Comparison of ENCODE assay signal across 16 cellular contexts in genomic region chr19:1385816-1386215, GRCh38. TPM values are rescaled to one million over a fixed set of nuclear protein-coding genes. Genes with fewer than 3 reads are reported as not detected.
DNase-seq lines count a peak whose midpoint lies in the region; ATAC-seq and TF ChIP-seq lines count a peak whose summit lies in the region.
"Had no signal": no experiment of that assay in that cellular context is flagged by ENCODE, and none has a peak within 500 bp of the region (broad histone marks: within the 10 kb centered on the region; RNA-seq: fewer than 3 reads in every experiment).

No MANE protein-coding gene starts in this region.

- H3K36me3 ChIP-seq in CD4-positive, CD25-positive, alpha-beta regulatory T cell (ENCODE audit: control insufficient read depth, insufficient read depth, low read length), result peaks cover 15% of the 10 kb centered on the region

- CTCF ChIA-PET in activated naive CD4-positive, alpha-beta T cell treated with anti-CD3 and anti-CD28 coated beads for 36 hours (lab: Charles Lee), result interaction anchor here (1.6 kb wide), 1 partner anchor 70 kb away, joined by 4 read pairs; no protein-coding TSS in a partner anchor

- H3K4me3 Mint-ChIP-seq in activated naive CD4-positive, alpha-beta T cell treated with anti-CD3 and anti-CD28 coated beads for 36 hours, result peak overlapping the region; percentile 9
- H3K4me3 Mint-ChIP-seq in CD4-positive, CD25-positive, alpha-beta regulatory T cell, result peak overlapping the region in 3 of 4 donors; percentile 35 to 89 (median 50)
- peak overlapping the region; percentile 15 for H3K4me3 Mint-ChIP-seq in activated T-helper 1 cell treated with anti-CD3 and anti-CD28 coated beads, Interleukin-12 subunit alpha, Interleukin-12 subunit beta, Interleukin-2, Interleukin-4 antibody, amounts not matched to agents 30 ng/mL and 10 ng/mL and 1 ng/mL, durations not matched to agents 14 hours and 24 hours and 36 hours
- peak overlapping the region; percentile 5 for H3K4me3 Mint-ChIP-seq in progenitor cell of endocrine pancreas (ENCODE audit: low read depth)

- peaks cover 3% of the 10 kb centered on the region for H3K27me3 Mint-ChIP-seq in activated naive CD4-positive, alpha-beta T cell treated with anti-CD3 and anti-CD28 coated beads for 36 hours (ENCODE audit: low read depth)
- H3K27me3 Mint-ChIP-seq in CD4-positive, CD25-positive, alpha-beta regulatory T cell, result peaks cover 10% of the 10 kb centered on the region
- peaks cover 9% of the 10 kb centered on the region for H3K27me3 Mint-ChIP-seq in activated T-helper 1 cell treated with anti-CD3 and anti-CD28 coated beads, Interleukin-12 subunit alpha, Interleukin-12 subunit beta, Interleukin-2, Interleukin-4 antibody, amounts not matched to agents 30 ng/mL and 10 ng/mL and 1 ng/mL, durations not matched to agents 14 hours and 24 hours and 36 hours (ENCODE audit: insufficient read depth)
- no peaks in the 10 kb centered on the region for H3K27me3 Mint-ChIP-seq in progenitor cell of endocrine pancreas

- no peak overlapping the region for H3K4me3 ChIP-seq in CD4-positive, CD25-positive, alpha-beta regulatory T cell (ENCODE audit: low read depth, low read length)

- peaks cover 16% of the 10 kb centered on the region for H3K36me3 Mint-ChIP-seq in activated naive CD4-positive, alpha-beta T cell treated with anti-CD3 and anti-CD28 coated beads for 36 hours (ENCODE audit: low read depth)
- H3K36me3 Mint-ChIP-seq in CD4-positive, CD25-positive, alpha-beta regulatory T cell, result peaks cover 15% of the 10 kb centered on the region
- H3K36me3 Mint-ChIP-seq in activated T-helper 1 cell treated with anti-CD3 and anti-CD28 coated beads, Interleukin-12 subunit alpha, Interleukin-12 subunit beta, Interleukin-2, Interleukin-4 antibody, amounts not matched to agents 30 ng/mL and 10 ng/mL and 1 ng/mL, durations not matched to agents 14 hours and 24 hours and 36 hours (ENCODE audit: low read depth), result peaks cover 10% of the 10 kb centered on the region
- H3K36me3 Mint-ChIP-seq in progenitor cell of endocrine pancreas (ENCODE audit: insufficient read depth), result peaks cover 9% of the 10 kb centered on the region

- H3K27ac Mint-ChIP-seq in activated naive CD4-positive, alpha-beta T cell treated with anti-CD3 and anti-CD28 coated beads for 36 hours, result no peak overlapping the region
- H3K27ac Mint-ChIP-seq in CD4-positive, CD25-positive, alpha-beta regulatory T cell, result no peak overlapping the region
- no peak overlapping the region for H3K27ac Mint-ChIP-seq in activated T-helper 1 cell treated with anti-CD3 and anti-CD28 coated beads, Interleukin-12 subunit alpha, Interleukin-12 subunit beta, Interleukin-2, Interleukin-4 antibody, amounts not matched to agents 30 ng/mL and 10 ng/mL and 1 ng/mL, durations not matched to agents 14 hours and 24 hours and 36 hours
- no peak overlapping the region for H3K27ac Mint-ChIP-seq in progenitor cell of endocrine pancreas

- DNase-seq in activated naive CD4-positive, alpha-beta T cell treated with anti-CD3 and anti-CD28 coated beads for 36 hours, result no peak
- no peak for DNase-seq in activated naive CD4-positive, alpha-beta T cell treated with Interleukin-2 at 50 U/mL for 16 hours
- DNase-seq in CD4-positive, CD25-positive, alpha-beta regulatory T cell, result no peak
- DNase-seq in activated T-helper 1 cell treated with anti-CD3 and anti-CD28 coated beads, Interleukin-12 subunit alpha, Interleukin-12 subunit beta, Interleukin-2, Interleukin-4 antibody, amounts not matched to agents 30 ng/mL and 10 ng/mL and 1 ng/mL, durations not matched to agents 14 hours and 24 hours and 36 hours (ENCODE audit: low spot score), result no peak
- DNase-seq in progenitor cell of endocrine pancreas (ENCODE audit: low spot score, unreplicated experiment) (no peak), NCI-H446 treated with DMSO at 0.1 percent for 48 hours (lab: John Stamatoyannopoulos, UW) (no peak)
- DNase-seq in stimulated activated naive CD4-positive, alpha-beta T cell (lab: John Stamatoyannopoulos, UW), result no peak
- DNase-seq: DMS 273 treated with DMSO at 0.1 percent for 48 hours, GF-D8, NCI-H1048, NCI-H146, NCI-H2081, NCI-H510A, NCI-H774 had no signal

- no peak overlapping the region for H3K27ac ChIP-seq in CD4-positive, CD25-positive, alpha-beta regulatory T cell (ENCODE audit: insufficient read depth, low read length, poor library complexity, severe bottlenecking)
- H3K27ac ChIP-seq: KMS-11 had no signal

- ATAC-seq in CD4-positive, CD25-positive, alpha-beta regulatory T cell (ENCODE audit: low read depth in 2 of 2), result no peak
- no peak for ATAC-seq in HG02840 (IDR thresholded peaks at IDR 0.05; ENCODE audit: low FRiP score, unreplicated experiment)

- intact Hi-C loops in activated naive CD4-positive, alpha-beta T cell treated with anti-CD3 and anti-CD28 coated beads for 36 hours (cut with micrococcal nuclease), result no loop called here
- intact Hi-C loops in activated T-helper 1 cell treated with anti-CD3 and anti-CD28 coated beads, Interleukin-12 subunit alpha, Interleukin-12 subunit beta, Interleukin-2, Interleukin-4 antibody, amounts not matched to agents 30 ng/mL and 10 ng/mL and 1 ng/mL, durations not matched to agents 14 hours and 24 hours and 36 hours (cut with micrococcal nuclease), result no loop called here

- no peaks in the 10 kb centered on the region for H3K9me3 ChIP-seq in CD4-positive, CD25-positive, alpha-beta regulatory T cell (ENCODE audit: control insufficient read depth in 2 of 2, low read length in 2 of 2)

- H3K4me1 ChIP-seq in CD4-positive, CD25-positive, alpha-beta regulatory T cell (ENCODE audit: control insufficient read depth, insufficient read depth, low read length, poor library complexity, severe bottlenecking), result peaks cover 11% of the 10 kb centered on the region

- no peaks in the 10 kb centered on the region for H3K9me3 Mint-ChIP-seq in activated naive CD4-positive, alpha-beta T cell treated with anti-CD3 and anti-CD28 coated beads for 36 hours
- H3K9me3 Mint-ChIP-seq in CD4-positive, CD25-positive, alpha-beta regulatory T cell, result peaks cover 0 to 6% (median 2%) of the 10 kb centered on the region in 7 donors
- no peaks in the 10 kb centered on the region for H3K9me3 Mint-ChIP-seq in activated T-helper 1 cell treated with anti-CD3 and anti-CD28 coated beads, Interleukin-12 subunit alpha, Interleukin-12 subunit beta, Interleukin-2, Interleukin-4 antibody, amounts not matched to agents 30 ng/mL and 10 ng/mL and 1 ng/mL, durations not matched to agents 14 hours and 24 hours and 36 hours
- no peaks in the 10 kb centered on the region for H3K9me3 Mint-ChIP-seq in progenitor cell of endocrine pancreas (ENCODE audit: low read depth)

- H3K4me1 Mint-ChIP-seq in activated naive CD4-positive, alpha-beta T cell treated with anti-CD3 and anti-CD28 coated beads for 36 hours (ENCODE audit: low read depth), result peaks cover 26% of the 10 kb centered on the region
- H3K4me1 Mint-ChIP-seq in CD4-positive, CD25-positive, alpha-beta regulatory T cell, result peaks cover 14 to 29% (median 16%) of the 10 kb centered on the region in 4 donors
- peaks cover 18% of the 10 kb centered on the region for H3K4me1 Mint-ChIP-seq in activated T-helper 1 cell treated with anti-CD3 and anti-CD28 coated beads, Interleukin-12 subunit alpha, Interleukin-12 subunit beta, Interleukin-2, Interleukin-4 antibody, amounts not matched to agents 30 ng/mL and 10 ng/mL and 1 ng/mL, durations not matched to agents 14 hours and 24 hours and 36 hours (ENCODE audit: low read depth)
- H3K4me1 Mint-ChIP-seq in progenitor cell of endocrine pancreas (ENCODE audit: low read depth), result peaks cover 8% of the 10 kb centered on the region

- TF ChIP-seq CTCF in progenitor cell of endocrine pancreas (IDR thresholded peaks at IDR 0.05; ENCODE audit: unreplicated experiment), result no peak

- H3K27me3 ChIP-seq in CD4-positive, CD25-positive, alpha-beta regulatory T cell (ENCODE audit: control insufficient read depth, insufficient read depth, low read length), result no peaks in the 10 kb centered on the region

RNA-seq across cellular contexts. Expression of gene NDUFS7, which starts 2.1 kb away (rescaled TPM):
- total RNA-seq in activated naive CD4-positive, alpha-beta T cell treated with anti-CD3 and anti-CD28 coated beads for 36 hours, result 100 to 1,000 TPM; 138 to 148 TPM
- total RNA-seq in CD4-positive, CD25-positive, alpha-beta regulatory T cell, result 58.3 TPM
- polyA plus RNA-seq in CD4-positive, CD25-positive, alpha-beta regulatory T cell, result 100 to 1,000 TPM; 190 to 227 (median 215) TPM
- total RNA-seq in activated T-helper 1 cell treated with anti-CD3 and anti-CD28 coated beads, Interleukin-12 subunit alpha, Interleukin-12 subunit beta, Interleukin-2, Interleukin-4 antibody, amounts not matched to agents 30 ng/mL and 10 ng/mL and 1 ng/mL, durations not matched to agents 14 hours and 24 hours and 36 hours, result 97.9 and 98.8 TPM in 2 replicates
- total RNA-seq in progenitor cell of endocrine pancreas, result 56.8 and 62.4 TPM in 2 replicates

RNA-seq across cellular contexts. Expression of gene GAMT, which starts 15.5 kb away (rescaled TPM):
- total RNA-seq in activated naive CD4-positive, alpha-beta T cell treated with anti-CD3 and anti-CD28 coated beads for 36 hours, result 10 to 100 TPM; 23.5 to 25.0 TPM
- total RNA-seq in CD4-positive, CD25-positive, alpha-beta regulatory T cell, result 6.7 TPM
- polyA plus RNA-seq in CD4-positive, CD25-positive, alpha-beta regulatory T cell, result 10 to 100 TPM; 10.4 to 20.2 (median 14.2) TPM
- 21.7 and 22.3 TPM in 2 replicates for total RNA-seq in activated T-helper 1 cell treated with anti-CD3 and anti-CD28 coated beads, Interleukin-12 subunit alpha, Interleukin-12 subunit beta, Interleukin-2, Interleukin-4 antibody, amounts not matched to agents 30 ng/mL and 10 ng/mL and 1 ng/mL, durations not matched to agents 14 hours and 24 hours and 36 hours
- 47.0 and 48.5 TPM in 2 replicates for total RNA-seq in progenitor cell of endocrine pancreas

RNA-seq across cellular contexts. Expression of gene DAZAP1, which starts 21.6 kb away (rescaled TPM):
- 100 to 1,000 TPM; 253 to 265 TPM for total RNA-seq in activated naive CD4-positive, alpha-beta T cell treated with anti-CD3 and anti-CD28 coated beads for 36 hours
- total RNA-seq in CD4-positive, CD25-positive, alpha-beta regulatory T cell, result 153 TPM
- 1 to 10 TPM; 2.4 to 5.3 (median 4.2) TPM for polyA plus RNA-seq in CD4-positive, CD25-positive, alpha-beta regulatory T cell
- total RNA-seq in activated T-helper 1 cell treated with anti-CD3 and anti-CD28 coated beads, Interleukin-12 subunit alpha, Interleukin-12 subunit beta, Interleukin-2, Interleukin-4 antibody, amounts not matched to agents 30 ng/mL and 10 ng/mL and 1 ng/mL, durations not matched to agents 14 hours and 24 hours and 36 hours, result 301 and 304 TPM in 2 replicates
- 131 and 136 TPM in 2 replicates for total RNA-seq in progenitor cell of endocrine pancreas

RNA-seq across cellular contexts. Expression of gene RPS15, which starts 52.4 kb away (rescaled TPM):
- 1,000 to 10,000 TPM; 1,902 to 1,906 TPM for total RNA-seq in activated naive CD4-positive, alpha-beta T cell treated with anti-CD3 and anti-CD28 coated beads for 36 hours
- total RNA-seq in CD4-positive, CD25-positive, alpha-beta regulatory T cell, result 1,352 TPM
- 1,000 to 10,000 TPM; 2,869 to 3,453 (median 3,084) TPM for polyA plus RNA-seq in CD4-positive, CD25-positive, alpha-beta regulatory T cell
- 1,387 and 1,455 TPM in 2 replicates for total RNA-seq in activated T-helper 1 cell treated with anti-CD3 and anti-CD28 coated beads, Interleukin-12 subunit alpha, Interleukin-12 subunit beta, Interleukin-2, Interleukin-4 antibody, amounts not matched to agents 30 ng/mL and 10 ng/mL and 1 ng/mL, durations not matched to agents 14 hours and 24 hours and 36 hours
- total RNA-seq in progenitor cell of endocrine pancreas, result 917 and 938 TPM in 2 replicates
